16 cellular contexts compared by ENCODE assay signal in the genomic region with DNA sequence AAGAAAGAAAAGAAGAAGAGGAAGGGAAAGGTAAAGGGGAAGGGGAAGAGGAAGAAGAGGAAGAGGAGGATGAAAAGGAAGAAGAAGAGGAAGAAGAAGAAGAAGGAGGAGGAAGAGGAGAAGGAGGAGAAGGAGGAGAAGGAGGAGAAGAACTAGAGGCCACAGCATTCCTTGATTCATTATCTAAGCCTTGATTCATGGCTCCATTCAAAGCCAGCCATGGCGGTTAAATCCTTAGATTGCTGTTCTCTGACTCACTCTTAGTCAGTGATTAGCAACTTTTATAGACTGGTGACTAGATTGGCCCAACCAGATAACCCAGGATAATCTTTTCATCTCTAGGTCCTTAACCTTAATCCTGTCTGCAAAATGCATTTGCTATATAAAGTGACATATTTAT. TPM values are rescaled to one million over a fixed set of nuclear protein-coding genes. Genes with fewer than 3 reads are reported as not detected.
DNase-seq lines count a peak whose midpoint lies in the region; ATAC-seq and TF ChIP-seq lines count a peak whose summit lies in the region.
"Had no signal": no experiment of that assay in that cellular context is flagged by ENCODE, and none has a peak within 500 bp of the region (broad histone marks: within the 10 kb centered on the region; RNA-seq: fewer than 3 reads in every experiment).

No MANE protein-coding gene starts in this region.

- H2BK15ac ChIP-seq in IMR-90 (ENCODE audit: low read depth, low read length) (no peak overlapping the region), mesenchymal stem cell (ENCODE audit: low read depth, poor library complexity, severe bottlenecking) (no peak overlapping the region)

- peak overlapping the region in 8 of 11 experiments; percentile 5 to 49 (median 24); a peak in 7 of 22 replicates for H3K4me2 ChIP-seq in BLaER1 treated with 17β-estradiol and CSF1 and Interleukin-3, amounts not matched to agents 10 nM and 100 nM
- H3K4me2 ChIP-seq in IMR-90 (ENCODE audit: low read depth, low read length) = no peak overlapping the region
- H3K4me2 ChIP-seq in mesenchymal stem cell (ENCODE audit: low read length, poor library complexity, severe bottlenecking) = no peak overlapping the region

- H3K56ac ChIP-seq in IMR-90 (ENCODE audit: extremely low read depth, insufficient read depth, low read length) = no peak overlapping the region

- peaks cover 0 to 9% (median 0%) of the 10 kb centered on the region in 11 experiments; a peak in 4 of 22 replicates for H3K9me3 ChIP-seq in BLaER1 treated with 17β-estradiol and CSF1 and Interleukin-3, amounts not matched to agents 10 nM and 100 nM (replicated peaks in 1 of 11)
- H3K9me3 ChIP-seq in IMR-90 (ENCODE audit: control insufficient read depth, insufficient read depth, low read length) (no peaks in the 10 kb centered on the region), mesenchymal stem cell (ENCODE audit: control insufficient read depth, low read length) (no peaks in the 10 kb centered on the region)
- H3K9me3 ChIP-seq: prostate gland had no signal

- H3K9me1 ChIP-seq in IMR-90 (ENCODE audit: insufficient read depth, low read length) = no peaks in the 10 kb centered on the region

- no peaks in the 10 kb centered on the region for H3K36me3 ChIP-seq in BLaER1 treated with 17β-estradiol and CSF1 and Interleukin-3, amounts not matched to agents 10 nM and 100 nM
- no peaks in the 10 kb centered on the region for H3K36me3 ChIP-seq in IMR-90 (ENCODE audit: control insufficient read depth, insufficient read depth, low read length)
- no peaks in the 10 kb centered on the region for H3K36me3 ChIP-seq in mesenchymal stem cell (ENCODE audit: control insufficient read depth in 1 of 2, insufficient read depth in 2 of 2, low read depth in 1 of 2, low read length in 2 of 2)
- H3K36me3 ChIP-seq: prostate gland had no signal

- no peak for TF ChIP-seq CTCF in IMR-90 (conservative IDR thresholded peaks at IDR 0.05; ENCODE audit: low read depth, low read length)
- TF ChIP-seq CTCF in astrocyte of the spinal cord (IDR thresholded peaks at IDR 0.05; ENCODE audit: low read depth, low read length) = no peak

- no peak overlapping the region for H2AK9ac ChIP-seq in IMR-90 (replicated peaks; ENCODE audit: low read depth, low read length, poor library complexity)

- H3K27me3 Mint-ChIP-seq in activated T-cell treated with anti-CD3 and anti-CD28 coated beads, Interleukin-2, amount 50 U/mL, for 72 hours (ENCODE audit: low read depth) = no peaks in the 10 kb centered on the region
- H3K27me3 Mint-ChIP-seq: activated CD4-positive, alpha-beta T cell treated with anti-CD3 and anti-CD28 coated beads, Interleukin-2, amount 10 ng/mL, durations not matched to agents 24 days and 14 days had no signal

- dilution Hi-C loops in IMR-90 (cut with HindIII; ENCODE audit: low sequenced_read_pairs, unreplicated experiment) = no loop called here

- no peak overlapping the region for H3K4me3 Mint-ChIP-seq in activated T-cell treated with anti-CD3 and anti-CD28 coated beads, Interleukin-2, amount 50 U/mL, for 72 hours
- H3K4me3 Mint-ChIP-seq: activated CD4-positive, alpha-beta T cell treated with anti-CD3 and anti-CD28 coated beads, Interleukin-2, amount 10 ng/mL, durations not matched to agents 24 days and 14 days; H9 had no signal

- H4K5ac ChIP-seq in IMR-90 (ENCODE audit: low read depth, low read length) = no peak overlapping the region; the same call in 1 of the 2 replicates

- H3K27me3 ChIP-seq in BLaER1 treated with 17β-estradiol and CSF1 and Interleukin-3, amounts not matched to agents 10 nM and 100 nM = no peaks in the 10 kb centered on the region
- no peaks in the 10 kb centered on the region for H3K27me3 ChIP-seq in IMR-90 (ENCODE audit: control insufficient read depth, insufficient read depth, low read length)
- no peaks in the 10 kb centered on the region for H3K27me3 ChIP-seq in mesenchymal stem cell (ENCODE audit: control insufficient read depth in 1 of 2, insufficient read depth in 1 of 2, low read length in 2 of 2)

- H3K14ac ChIP-seq in IMR-90 (replicated peaks; ENCODE audit: low read depth, low read length) (0 out of 2 replicates have a peak overlapping the region, but pooled peaks have one; percentile 7), mesenchymal stem cell (ENCODE audit: low read length in 2 of 2) (no peak overlapping the region)

- H3K27ac ChIP-seq in BLaER1 treated with 17β-estradiol and CSF1 and Interleukin-3, amounts not matched to agents 10 nM and 100 nM = peak overlapping the region in 4 of 11 experiments; percentile 56 to 69 (median 60); a peak in 5 of 22 replicates
- H3K27ac ChIP-seq in IMR-90 (ENCODE audit: insufficient read depth, low read length) = no peak overlapping the region
- no peak overlapping the region for H3K27ac ChIP-seq in mesenchymal stem cell (ENCODE audit: low read length, poor library complexity, severe bottlenecking)
- H3K27ac ChIP-seq: prostate gland had no signal

- POLR2A ChIA-PET in IMR-90 (lab: Charles Lee; ENCODE audit: unreplicated experiment) = no interaction called here

- H3K4me1 ChIP-seq in BLaER1 treated with 17β-estradiol and CSF1 and Interleukin-3, amounts not matched to agents 10 nM and 100 nM = peaks cover 11 to 20% (median 15%) of the 10 kb centered on the region in 10 experiments
- H3K4me1 ChIP-seq in IMR-90 (ENCODE audit: control insufficient read depth, insufficient read depth, low read length) = no peaks in the 10 kb centered on the region
- H3K4me1 ChIP-seq in mesenchymal stem cell (ENCODE audit: control insufficient read depth, insufficient read depth, low read depth, low read length) = no peaks in the 10 kb centered on the region
- H3K4me1 ChIP-seq: prostate gland had no signal

- H3K4ac ChIP-seq in IMR-90 (ENCODE audit: low read depth, low read length) = peak overlapping the region; percentile 64; the same call in 1 of the 2 replicates
- H3K4ac ChIP-seq in mesenchymal stem cell (ENCODE audit: low read depth in 1 of 2, low read length in 2 of 2) = no peak overlapping the region

- WGBS in IMR-90 (ENCODE audit: extremely low coverage in 2 of 2, insufficient read length in 1 of 2), 2 experiments = no CpG with 5 or more reads among the region's 1 CpG
- 33% methylated on average over 1 of the region's 1 CpG for WGBS in mesenchymal stem cell

- no peaks in the 10 kb centered on the region for H3K36me3 Mint-ChIP-seq in activated T-cell treated with anti-CD3 and anti-CD28 coated beads, Interleukin-2, amount 50 U/mL, for 72 hours (ENCODE audit: insufficient read depth in 2 of 2)
- H3K36me3 Mint-ChIP-seq: activated naive CD4-positive, alpha-beta T cell treated with anti-CD3 and anti-CD28 coated beads, Interleukin-2, amount 50 U/mL, for 72 hours had no signal

- DNase-seq in IMR-90 (peak; percentile 83), astrocyte of the spinal cord (ENCODE audit: low read depth, low spot score) (peak; percentile 75), mesenchymal stem cell (peak; percentile 80), nucleus accumbens (lab: John Stamatoyannopoulos, UW) (no peak)
- DNase-seq in activated T-cell treated with anti-CD3 and anti-CD28 coated beads, Interleukin-2, amount 50 U/mL, for 72 hours = no peak
- DNase-seq: DMS79, H9, left cardiac atrium, NCI-H1930, Right ventricle myocardium superior had no signal

- H4K20me1 ChIP-seq in BLaER1 treated with 17β-estradiol and CSF1 and Interleukin-3, amounts not matched to agents 10 nM and 100 nM = no peaks in the 10 kb centered on the region
- no peaks in the 10 kb centered on the region for H4K20me1 ChIP-seq in IMR-90 (ENCODE audit: insufficient read depth, low read length)

- H2AK5ac ChIP-seq in IMR-90 (ENCODE audit: low read depth, low read length) (no peak overlapping the region), mesenchymal stem cell (ENCODE audit: low read length, severe bottlenecking) (no peak overlapping the region)

- H2BK120ac ChIP-seq in IMR-90 (ENCODE audit: low read depth, low read length) (peak overlapping the region; percentile 81; the same call in 1 of the 2 replicates), mesenchymal stem cell (ENCODE audit: low read depth, low read length) (no peak overlapping the region)

- H3K4me3 ChIP-seq in BLaER1 treated with 17β-estradiol and CSF1 and Interleukin-3, amounts not matched to agents 10 nM and 100 nM = no peak overlapping the region
- H3K4me3 ChIP-seq in IMR-90 (ENCODE audit: insufficient read depth, low read depth, low read length) (no peak overlapping the region), astrocyte of the spinal cord (ENCODE audit: low read depth, low read length) (no peak overlapping the region), mesenchymal stem cell (ENCODE audit: insufficient read depth in 1 of 2, low read depth in 1 of 2, low read length in 2 of 2) (no peak overlapping the region)
- H3K4me3 ChIP-seq: prostate gland had no signal

- no peaks in the 10 kb centered on the region for H3K9me3 Mint-ChIP-seq in activated T-cell treated with anti-CD3 and anti-CD28 coated beads, Interleukin-2, amount 50 U/mL, for 72 hours
- H3K9me3 Mint-ChIP-seq: activated CD4-positive, alpha-beta T cell treated with anti-CD3 and anti-CD28 coated beads, Interleukin-2, amount 10 ng/mL, durations not matched to agents 24 days and 14 days; activated naive CD4-positive, alpha-beta T cell treated with anti-CD3 and anti-CD28 coated beads, Interleukin-2, amount 50 U/mL, for 72 hours; H9 had no signal

- in situ Hi-C loops in IMR-90 (cut with MboI; ENCODE audit: low sequenced_read_pairs) (loop anchor here (10.0 kb wide), 2 partner anchors 128 to 158 kb away; no protein-coding TSS in a partner anchor), astrocyte of the spinal cord (cut with HindIII; ENCODE audit: low sequenced_read_pairs) (no loop called here)

- no peak for TF ChIP-seq POLR2A in IMR-90 (IDR thresholded peaks at IDR 0.05; ENCODE audit: low read depth, low read length)

- no peak for TF ChIP-seq RAD21 in IMR-90 (IDR thresholded peaks at IDR 0.05; ENCODE audit: low read length)

- no peak overlapping the region for H4K91ac ChIP-seq in IMR-90 (ENCODE audit: insufficient read depth, low read depth, low read length)
- no peak overlapping the region for H4K91ac ChIP-seq in mesenchymal stem cell (ENCODE audit: low read length)

- H4K8ac ChIP-seq in IMR-90 (ENCODE audit: low read depth in 2 of 2, low read length in 2 of 2) (peak overlapping the region in 1 of 2 experiments; percentile 80; a peak in 2 of 4 replicates), mesenchymal stem cell (ENCODE audit: low read length) (no peak overlapping the region)

- H2BK12ac ChIP-seq in mesenchymal stem cell (ENCODE audit: low read length in 2 of 2) = no peak overlapping the region

- H2BK20ac ChIP-seq in IMR-90 (ENCODE audit: low read depth, low read length) = peak overlapping the region; percentile 74; the same call in 1 of the 2 replicates

- no TSS peak for BruUV-seq in IMR-90 (replicated peaks; lab: Mats Ljungman, UMichigan)

- H2AFZ ChIP-seq in IMR-90 (replicated peaks; ENCODE audit: low read length, poor library complexity) (no peak overlapping the region), mesenchymal stem cell (ENCODE audit: low read depth, low read length) (no peak overlapping the region)

- intact Hi-C loops in IMR-90 (cut with micrococcal nuclease) = no loop called here

- H3K23ac ChIP-seq in IMR-90 (ENCODE audit: low read depth, low read length) (no peak overlapping the region), mesenchymal stem cell (ENCODE audit: low read length in 2 of 2) (no peak overlapping the region)

- peaks cover 0 to 5% of the 10 kb centered on the region in 2 experiments; a peak in 1 of 4 replicates for H3K79me1 ChIP-seq in IMR-90 (ENCODE audit: low read depth in 1 of 2, low read length in 2 of 2)
- no peaks in the 10 kb centered on the region for H3K79me1 ChIP-seq in mesenchymal stem cell (replicated peaks; ENCODE audit: low read length, poor library complexity, severe bottlenecking)

- H3K18ac ChIP-seq in IMR-90 (ENCODE audit: low read depth, low read length) (peak overlapping the region; percentile 54; the same call in 1 of the 2 replicates), mesenchymal stem cell (ENCODE audit: low read depth in 1 of 2, low read length in 2 of 2) (no peak overlapping the region)

- H2BK5ac ChIP-seq in IMR-90 (ENCODE audit: low read depth, low read length, poor library complexity, severe bottlenecking) = peak overlapping the region; percentile 97
- no peak overlapping the region for H2BK5ac ChIP-seq in mesenchymal stem cell (ENCODE audit: low read depth, low read length, poor library complexity, severe bottlenecking)

- H3K4me1 Mint-ChIP-seq in activated T-cell treated with anti-CD3 and anti-CD28 coated beads, Interleukin-2, amount 50 U/mL, for 72 hours (ENCODE audit: low read depth) = peaks cover 5% of the 10 kb centered on the region
- H3K4me1 Mint-ChIP-seq: activated CD4-positive, alpha-beta T cell treated with anti-CD3 and anti-CD28 coated beads, Interleukin-2, amount 10 ng/mL, durations not matched to agents 24 days and 14 days had no signal

- CTCF ChIA-PET in IMR-90 (lab: Yijun Ruan, JAX) = no interaction called here

- ATAC-seq in IMR-90 (ENCODE audit: low read depth) (peak; percentile 83), HG03108 (IDR thresholded peaks at IDR 0.05; ENCODE audit: unreplicated experiment) (no peak), HG03135 (IDR thresholded peaks at IDR 0.05; ENCODE audit: unreplicated experiment) (no peak)
- ATAC-seq in activated T-cell treated with anti-CD3 and anti-CD28 coated beads, Interleukin-2, amount 50 U/mL, for 72 hours (replicated peaks in 1 of 2) = no peak
- ATAC-seq: activated naive CD4-positive, alpha-beta T cell treated with anti-CD3 and anti-CD28 coated beads, Interleukin-2, amount 50 U/mL, for 72 hours had no signal

- no peak overlapping the region for H3K27ac Mint-ChIP-seq in activated T-cell treated with anti-CD3 and anti-CD28 coated beads, Interleukin-2, amount 50 U/mL, for 72 hours
- H3K27ac Mint-ChIP-seq: activated CD4-positive, alpha-beta T cell treated with anti-CD3 and anti-CD28 coated beads, Interleukin-2, amount 10 ng/mL, durations not matched to agents 24 days and 14 days had no signal

- H3K9ac ChIP-seq in BLaER1 treated with 17β-estradiol and CSF1 and Interleukin-3, amounts not matched to agents 10 nM and 100 nM = no peak overlapping the region
- H3K9ac ChIP-seq in IMR-90 (ENCODE audit: low read depth, low read length) (no peak overlapping the region), mesenchymal stem cell (ENCODE audit: low read length) (no peak overlapping the region)

RNA-seq across cellular contexts. Expression of a gene that starts 47.6 kb away (rescaled TPM):
- 0.28 TPM in 1 of 2 replicates, not detected in the other for total RNA-seq in IMR-90 (2012; rRNA removed)
- polyA plus RNA-seq in IMR-90 (2012; rRNA removed) = not detected in 2 replicates
- not detected in 2 replicates for polyA plus RNA-seq in IMR-90 (2012; cell fraction: cytosol; rRNA removed)
- 1.0 TPM in 1 of 2 replicates, not detected in the other for polyA plus RNA-seq in IMR-90 (2012; cell fraction: nucleus; rRNA removed; ENCODE audit: low replicate concordance)
- not detected for polyA plus RNA-seq in mesenchymal stem cell (2013, experiment 1 of 2)
- polyA plus RNA-seq in mesenchymal stem cell (2013, experiment 2 of 2) = not detected
- not detected for total RNA-seq in activated T-cell treated with anti-CD3 and anti-CD28 coated beads, Interleukin-2, amount 50 U/mL, for 72 hours
- total RNA-seq: activated CD4-positive, alpha-beta T cell treated with anti-CD3 and anti-CD28 coated beads, Interleukin-2, amount 10 ng/mL, durations not matched to agents 24 days and 14 days; activated naive CD4-positive, alpha-beta T cell treated with anti-CD3 and anti-CD28 coated beads, Interleukin-2, amount 50 U/mL, for 72 hours; Right ventricle myocardium superior had no signal

Comparison
In these comparisons a context has a peak if more than half of its experiments do, and no peak if none do; other contexts are left out.
1. H3K4me2 ChIP-seq: peak in BLaER1 treated with 17β-estradiol and CSF1 and Interleukin-3, amounts not matched to agents 10 nM and 100 nM (8 of 11); none in IMR-90 (single experiment) and mesenchymal stem cell (single experiment).
2. DNase-seq: peak in IMR-90 (single experiment), astrocyte of the spinal cord (single experiment) and mesenchymal stem cell (single experiment); none in activated T-cell treated with anti-CD3 and anti-CD28 coated beads, Interleukin-2, amount 50 U/mL, for 72 hours (0 of 2) and nucleus accumbens (0 of 56).